In the genomic region with DNA sequence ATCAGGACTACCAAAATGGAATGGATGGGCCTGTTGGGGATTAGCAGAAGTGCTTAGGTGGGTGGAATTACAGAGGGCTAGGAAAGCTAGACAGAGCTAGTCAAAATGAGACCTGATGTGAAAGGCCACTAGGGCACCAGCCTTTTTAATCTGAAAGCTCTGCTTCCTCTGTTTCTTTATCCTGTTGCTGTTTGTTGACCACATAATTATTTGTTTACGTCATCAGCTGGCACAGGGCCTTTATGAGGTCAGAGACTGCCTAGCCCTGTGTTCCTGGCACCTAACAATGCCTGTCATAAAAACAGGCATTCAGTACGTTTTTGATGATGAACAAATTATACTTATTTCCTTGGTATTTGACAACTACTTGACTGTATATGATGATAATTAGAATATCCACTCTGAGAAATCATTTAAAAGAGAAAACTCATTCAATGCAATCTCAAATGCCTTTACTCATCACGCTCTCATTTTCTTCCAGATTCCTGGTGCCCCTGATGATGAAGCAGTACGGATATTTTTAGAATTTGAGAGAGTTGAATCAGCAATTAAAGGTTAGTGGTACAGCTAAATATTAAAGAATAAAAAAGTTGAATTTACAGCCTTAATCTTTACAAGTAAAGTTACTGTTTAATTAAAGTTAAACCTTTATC, we compare ENCODE assay signal across 10 cellular contexts. TPM values are rescaled to one million over a fixed set of nuclear protein-coding genes. Genes with fewer than 3 reads are reported as not detected.
DNase-seq lines count a peak whose midpoint lies in the region; ATAC-seq and TF ChIP-seq lines count a peak whose summit lies in the region.
"Had no signal": no experiment of that assay in that cellular context is flagged by ENCODE, and none has a peak within 500 bp of the region (broad histone marks: within the 10 kb centered on the region; RNA-seq: fewer than 3 reads in every experiment).

No MANE protein-coding gene starts in this region.

- no peak overlapping the region for H3K4me3 Mint-ChIP-seq in stimulated activated naive CD8-positive, alpha-beta T cell treated with anti-CD3 and anti-CD28 coated beads, Interleukin-15, Interleukin-2, amounts not matched to agents 100 ng/mL and 50 ng/mL, for 24 hours
- no peak overlapping the region for H3K4me3 Mint-ChIP-seq in neural progenitor cell
- H3K4me3 Mint-ChIP-seq: activated T-cell treated with anti-CD3 and anti-CD28 coated beads, Interleukin-2, amount 50 U/mL, for 4 hours had no signal

- no peaks in the 10 kb centered on the region for H3K4me1 ChIP-seq in neural progenitor cell

- no peaks in the 10 kb centered on the region for H3K27me3 ChIP-seq in neural progenitor cell

- no peaks in the 10 kb centered on the region for H3F3A ChIP-seq in neural progenitor cell (ENCODE audit: low read depth)

- peaks cover 7% of the 10 kb centered on the region for H4K20me1 ChIP-seq in neural progenitor cell (ENCODE audit: low read depth)

- H3K27me3 Mint-ChIP-seq in stimulated activated naive CD8-positive, alpha-beta T cell treated with anti-CD3 and anti-CD28 coated beads, Interleukin-15, Interleukin-2, amounts not matched to agents 100 ng/mL and 50 ng/mL, for 24 hours, result no peaks in the 10 kb centered on the region
- H3K27me3 Mint-ChIP-seq in neural progenitor cell (ENCODE audit: insufficient read depth, low read depth), result no peaks in the 10 kb centered on the region

- H2AFZ ChIP-seq in neural progenitor cell (replicated peaks), result no peak overlapping the region

- in situ Hi-C loops in KBM-7 (cut with MboI; ENCODE audit: low pct_unique_long_range_greater_than_20kb, low sequenced_read_pairs), result no loop called here

- no peak for ATAC-seq in stimulated activated naive CD8-positive, alpha-beta T cell treated with anti-CD3 and anti-CD28 coated beads, Interleukin-15, Interleukin-2, amounts not matched to agents 100 U/mL and 50 U/mL, for 24 hours

- H3K4me1 Mint-ChIP-seq in stimulated activated naive CD8-positive, alpha-beta T cell treated with anti-CD3 and anti-CD28 coated beads, Interleukin-15, Interleukin-2, amounts not matched to agents 100 ng/mL and 50 ng/mL, for 24 hours (ENCODE audit: low read depth), result peaks cover 26% of the 10 kb centered on the region
- no peaks in the 10 kb centered on the region for H3K4me1 Mint-ChIP-seq in neural progenitor cell

- DNase-seq in stimulated activated naive CD8-positive, alpha-beta T cell treated with anti-CD3 and anti-CD28 coated beads, Interleukin-15, Interleukin-2, amounts not matched to agents 100 U/mL and 50 U/mL, for 24 hours, result no peak
- DNase-seq in amniotic stem cell (lab: John Stamatoyannopoulos, UW), result peak; percentile 19
- DNase-seq in hippocampal formation (lab: John Stamatoyannopoulos, UW), result peak; percentile 12 to 51
- no peak for DNase-seq in GM19238 (ENCODE audit: insufficient read length, low spot score)
- DNase-seq in KBM-7, result no peak
- no peak for DNase-seq in NK-92 treated with Interleukin-12 subunit alpha and Interleukin-12 subunit beta, amount 100 ng/mL, for 24 hours (lab: John Stamatoyannopoulos, UW)
- DNase-seq in neural progenitor cell (ENCODE audit: low spot score), result no peak
- DNase-seq: activated T-cell treated with anti-CD3 and anti-CD28 coated beads, Interleukin-2, amount 50 U/mL, for 4 hours; NCI-H446 had no signal

- no peak overlapping the region for H3K4me2 ChIP-seq in neural progenitor cell

- H3K9ac ChIP-seq in neural progenitor cell, result no peak overlapping the region

- peaks cover 12% of the 10 kb centered on the region for H3K79me2 ChIP-seq in neural progenitor cell (ENCODE audit: low read depth)

- H3K9me3 Mint-ChIP-seq in stimulated activated naive CD8-positive, alpha-beta T cell treated with anti-CD3 and anti-CD28 coated beads, Interleukin-15, Interleukin-2, amounts not matched to agents 100 ng/mL and 50 ng/mL, for 24 hours, result no peaks in the 10 kb centered on the region
- no peaks in the 10 kb centered on the region for H3K9me3 Mint-ChIP-seq in neural progenitor cell
- H3K9me3 Mint-ChIP-seq: activated T-cell treated with anti-CD3 and anti-CD28 coated beads, Interleukin-2, amount 50 U/mL, for 4 hours had no signal

- H3K27ac Mint-ChIP-seq in stimulated activated naive CD8-positive, alpha-beta T cell treated with anti-CD3 and anti-CD28 coated beads, Interleukin-15, Interleukin-2, amounts not matched to agents 100 ng/mL and 50 ng/mL, for 24 hours, result peak overlapping the region; percentile 80
- no peak overlapping the region for H3K27ac Mint-ChIP-seq in neural progenitor cell

- H3K36me3 Mint-ChIP-seq in stimulated activated naive CD8-positive, alpha-beta T cell treated with anti-CD3 and anti-CD28 coated beads, Interleukin-15, Interleukin-2, amounts not matched to agents 100 ng/mL and 50 ng/mL, for 24 hours (ENCODE audit: low read depth), result peaks cover 68% of the 10 kb centered on the region
- H3K36me3 Mint-ChIP-seq in neural progenitor cell, result peaks cover 47% of the 10 kb centered on the region

- no peak for TF ChIP-seq CTCF in neural progenitor cell (IDR thresholded peaks at IDR 0.05)

- H3K36me3 ChIP-seq in neural progenitor cell, result peaks cover 27% of the 10 kb centered on the region

- no peaks in the 10 kb centered on the region for H3K9me3 ChIP-seq in neural progenitor cell (ENCODE audit: low read depth)

- H3K4me3 ChIP-seq in neural progenitor cell, result no peak overlapping the region

- H3K27ac ChIP-seq in neural progenitor cell, result no peak overlapping the region

RNA-seq across cellular contexts. Expression of gene RBM17, which starts 26.1 kb away (rescaled TPM):
- total RNA-seq in neural progenitor cell (ENCODE audit: low replicate concordance), result 67.2 and 73.6 TPM in 2 replicates

RNA-seq across cellular contexts. Expression of gene IL2RA, which starts 52.7 kb away (rescaled TPM):
- total RNA-seq in neural progenitor cell (ENCODE audit: low replicate concordance), result not detected in 2 replicates

Comparison
In these comparisons a context has a peak if more than half of its experiments do, and no peak if none do; other contexts are left out.
1. DNase-seq: peak in amniotic stem cell (single experiment) and hippocampal formation (2 of 2); none in stimulated activated naive CD8-positive, alpha-beta T cell treated with anti-CD3 and anti-CD28 coated beads, Interleukin-15, Interleukin-2, amounts not matched to agents 100 U/mL and 50 U/mL, for 24 hours (single experiment), GM19238 (single experiment), KBM-7 (single experiment), NK-92 treated with Interleukin-12 subunit alpha and Interleukin-12 subunit beta, amount 100 ng/mL, for 24 hours (single experiment) and neural progenitor cell (single experiment).